16 cellular contexts compared by ENCODE assay signal in genomic region chr10:72068126-72068765, GRCh38. TPM values are rescaled to one million over a fixed set of nuclear protein-coding genes. Genes with fewer than 3 reads are reported as not detected.
DNase-seq lines count a peak whose midpoint lies in the region; ATAC-seq and TF ChIP-seq lines count a peak whose summit lies in the region.
"Had no signal": no experiment of that assay in that cellular context is flagged by ENCODE, and none has a peak within 500 bp of the region (broad histone marks: within the 10 kb centered on the region; RNA-seq: fewer than 3 reads in every experiment).

No MANE protein-coding gene starts in this region.

- H3K27me3 ChIP-seq in WERI-Rb-1 (ENCODE audit: insufficient read depth, low read depth, severe bottlenecking) (no peaks in the 10 kb centered on the region), ascending aorta (no peaks in the 10 kb centered on the region)
- H3K27me3 ChIP-seq in naive thymus-derived CD4-positive, alpha-beta T cell (ENCODE audit: control insufficient read depth in 2 of 2, insufficient read depth in 2 of 2, low read length in 2 of 2) = no peaks in the 10 kb centered on the region
- H3K27me3 ChIP-seq: heart right ventricle, MG63, sigmoid colon, tibial nerve had no signal

- H3K36me3 Mint-ChIP-seq in activated naive CD8-positive, alpha-beta T cell = peaks cover 5% of the 10 kb centered on the region
- H3K36me3 Mint-ChIP-seq in activated naive CD8-positive, alpha-beta T cell treated with anti-CD3 and anti-CD28 coated beads, Interleukin-2, amount 50 U/mL, for 24 hours (ENCODE audit: low read depth) = peaks cover 37% of the 10 kb centered on the region
- H3K36me3 Mint-ChIP-seq in naive thymus-derived CD4-positive, alpha-beta T cell = peaks cover 18 to 58% (median 34%) of the 10 kb centered on the region in 5 donors
- H3K36me3 Mint-ChIP-seq in stimulated activated naive B cell treated with anti-CD40 and anti-IgM and Interleukin-4, amounts not matched to agents 10 μg/mL and 1 μg/mL and 100 μg/mL, for 72 hours = peaks cover 23 to 46% of the 10 kb centered on the region in 2 donors

- peaks cover 4 to 6% of the 10 kb centered on the region in 2 donors for H3K4me1 ChIP-seq in naive thymus-derived CD4-positive, alpha-beta T cell (ENCODE audit: control insufficient read depth in 2 of 2, insufficient read depth in 2 of 2, low read length in 2 of 2)
- H3K4me1 ChIP-seq in ascending aorta = no peaks in the 10 kb centered on the region

- no peaks in the 10 kb centered on the region for H3K9me3 Mint-ChIP-seq in activated naive CD8-positive, alpha-beta T cell (ENCODE audit: low read depth)
- no peaks in the 10 kb centered on the region for H3K9me3 Mint-ChIP-seq in activated naive CD8-positive, alpha-beta T cell treated with anti-CD3 and anti-CD28 coated beads, Interleukin-2, amount 50 U/mL, for 24 hours
- H3K9me3 Mint-ChIP-seq in naive thymus-derived CD4-positive, alpha-beta T cell = peaks cover 0 to 10% (median 0%) of the 10 kb centered on the region in 11 donors
- no peaks in the 10 kb centered on the region for H3K9me3 Mint-ChIP-seq in stimulated activated naive B cell treated with anti-CD40 and anti-IgM and Interleukin-4, amounts not matched to agents 10 μg/mL and 1 μg/mL and 100 μg/mL, for 72 hours
- H3K9me3 Mint-ChIP-seq: GM23338 had no signal

- intact Hi-C loops in naive thymus-derived CD4-positive, alpha-beta T cell (cut with micrococcal nuclease) = no loop called here
- intact Hi-C loops in ascending aorta (cut with DNase I) = no loop called here

- peaks cover 38% of the 10 kb centered on the region for H3K4me1 Mint-ChIP-seq in activated naive CD8-positive, alpha-beta T cell (ENCODE audit: low read depth)
- H3K4me1 Mint-ChIP-seq in activated naive CD8-positive, alpha-beta T cell treated with anti-CD3 and anti-CD28 coated beads, Interleukin-2, amount 50 U/mL, for 24 hours = peaks cover 29% of the 10 kb centered on the region
- H3K4me1 Mint-ChIP-seq in naive thymus-derived CD4-positive, alpha-beta T cell = peaks cover 11 to 45% (median 26%) of the 10 kb centered on the region in 7 donors
- H3K4me1 Mint-ChIP-seq in stimulated activated naive B cell treated with anti-CD40 and anti-IgM and Interleukin-4, amounts not matched to agents 10 μg/mL and 1 μg/mL and 100 μg/mL, for 72 hours = peaks cover 7 to 10% of the 10 kb centered on the region in 2 donors

- no peak for ATAC-seq in activated naive CD8-positive, alpha-beta T cell treated with anti-CD3 and anti-CD28 coated beads, Interleukin-2, amount 50 U/mL, for 24 hours
- ATAC-seq in naive thymus-derived CD4-positive, alpha-beta T cell = peak; percentile 15
- ATAC-seq in stimulated activated naive B cell treated with anti-CD40 and anti-IgM and Interleukin-4, amounts not matched to agents 10 μg/mL and 1 μg/mL and 100 μg/mL, for 72 hours (replicated peaks) = no peak
- no peak for ATAC-seq in HG03442 (IDR thresholded peaks at IDR 0.05; ENCODE audit: unreplicated experiment)
- ATAC-seq: GM23338 had no signal

- POLR2A ChIA-PET in naive thymus-derived CD4-positive, alpha-beta T cell (lab: Charles Lee) = interaction anchor here (0.8 to 3.1 kb wide), 6 partner anchors 8 to 19 kb away, joined by 3 to 11 read pairs (median 4); no protein-coding TSS in a partner anchor

- no peak overlapping the region for H3K4me3 Mint-ChIP-seq in activated naive CD8-positive, alpha-beta T cell
- H3K4me3 Mint-ChIP-seq in activated naive CD8-positive, alpha-beta T cell treated with anti-CD3 and anti-CD28 coated beads, Interleukin-2, amount 50 U/mL, for 24 hours = no peak overlapping the region
- peak overlapping the region in 1 of 10 donors; percentile 23 for H3K4me3 Mint-ChIP-seq in naive thymus-derived CD4-positive, alpha-beta T cell
- no peak overlapping the region for H3K4me3 Mint-ChIP-seq in stimulated activated naive B cell treated with anti-CD40 and anti-IgM and Interleukin-4, amounts not matched to agents 10 μg/mL and 1 μg/mL and 100 μg/mL, for 72 hours
- H3K4me3 Mint-ChIP-seq: GM23338 had no signal

- H3K9me3 ChIP-seq in WERI-Rb-1 (ENCODE audit: severe bottlenecking) (peaks cover 4% of the 10 kb centered on the region), ascending aorta (no peaks in the 10 kb centered on the region)
- no peaks in the 10 kb centered on the region for H3K9me3 ChIP-seq in naive thymus-derived CD4-positive, alpha-beta T cell (ENCODE audit: control insufficient read depth in 2 of 3, low read length in 3 of 3)
- H3K9me3 ChIP-seq: MG63, sigmoid colon had no signal

- CTCF ChIA-PET in naive thymus-derived CD4-positive, alpha-beta T cell (lab: Charles Lee) = interaction anchor here (1.3 kb wide), 1 partner anchor 154 kb away, joined by 3 read pairs; no protein-coding TSS in a partner anchor

- H3K27me3 Mint-ChIP-seq in activated naive CD8-positive, alpha-beta T cell = no peaks in the 10 kb centered on the region
- H3K27me3 Mint-ChIP-seq in activated naive CD8-positive, alpha-beta T cell treated with anti-CD3 and anti-CD28 coated beads, Interleukin-2, amount 50 U/mL, for 24 hours = no peaks in the 10 kb centered on the region
- no peaks in the 10 kb centered on the region for H3K27me3 Mint-ChIP-seq in naive thymus-derived CD4-positive, alpha-beta T cell
- no peaks in the 10 kb centered on the region for H3K27me3 Mint-ChIP-seq in stimulated activated naive B cell treated with anti-CD40 and anti-IgM and Interleukin-4, amounts not matched to agents 10 μg/mL and 1 μg/mL and 100 μg/mL, for 72 hours

- DNase-seq in activated naive CD8-positive, alpha-beta T cell treated with anti-CD3 and anti-CD28 coated beads, Interleukin-2, amount 50 U/mL, for 24 hours = no peak
- DNase-seq in WERI-Rb-1 (no peak), ascending aorta (ENCODE audit: low spot score in 2 of 2) (no peak)
- DNase-seq in naive thymus-derived CD4-positive, alpha-beta T cell = no peak
- DNase-seq in stimulated activated naive B cell treated with anti-CD40 and anti-IgM and Interleukin-4, amounts not matched to agents 10 μg/mL and 1 μg/mL and 100 μg/mL, for 72 hours = no peak
- DNase-seq in central memory CD4-positive, alpha-beta T cell = no peak
- DNase-seq: activated CD4-positive, alpha-beta T cell treated with anti-CD3 and anti-CD28 coated beads for 4 hours; NCI-H1417 treated with DMSO at 0.1 percent for 48 hours; sigmoid colon; stimulated activated naive CD4-positive, alpha-beta T cell had no signal

- peaks cover 5% of the 10 kb centered on the region; the same call in 1 of the 2 replicates for H3K36me3 ChIP-seq in WERI-Rb-1
- peaks cover 47 to 95% (median 74%) of the 10 kb centered on the region in 3 experiments for H3K36me3 ChIP-seq in naive thymus-derived CD4-positive, alpha-beta T cell (ENCODE audit: control insufficient read depth in 2 of 3, insufficient read depth in 3 of 3, low read length in 3 of 3)
- H3K36me3 ChIP-seq in ascending aorta = no peaks in the 10 kb centered on the region
- H3K36me3 ChIP-seq: MG63, sigmoid colon had no signal

- H3K27ac Mint-ChIP-seq in activated naive CD8-positive, alpha-beta T cell = peak overlapping the region; percentile 90
- H3K27ac Mint-ChIP-seq in activated naive CD8-positive, alpha-beta T cell treated with anti-CD3 and anti-CD28 coated beads, Interleukin-2, amount 50 U/mL, for 24 hours = no peak overlapping the region
- peak overlapping the region; percentile 43 to 93 (median 83) for H3K27ac Mint-ChIP-seq in naive thymus-derived CD4-positive, alpha-beta T cell
- peak overlapping the region; percentile 7 for H3K27ac Mint-ChIP-seq in stimulated activated naive B cell treated with anti-CD40 and anti-IgM and Interleukin-4, amounts not matched to agents 10 μg/mL and 1 μg/mL and 100 μg/mL, for 72 hours
- H3K27ac Mint-ChIP-seq: GM23338 had no signal

- TF ChIP-seq CTCF in WERI-Rb-1 (IDR thresholded peaks at IDR 0.05; ENCODE audit: low read depth, low read length) (no peak), ascending aorta (IDR thresholded peaks at IDR 0.05) (no peak)

- H3K27ac ChIP-seq in WERI-Rb-1 = peak overlapping the region; percentile 96
- H3K27ac ChIP-seq in naive thymus-derived CD4-positive, alpha-beta T cell (ENCODE audit: low read depth, low read length) = peak overlapping the region; percentile 54
- H3K27ac ChIP-seq in ascending aorta = no peak overlapping the region
- H3K27ac ChIP-seq: tibial nerve had no signal

- H3K4me3 ChIP-seq in WERI-Rb-1 (ENCODE audit: low read depth, low read length) (no peak overlapping the region), ascending aorta (no peak overlapping the region)
- H3K4me3 ChIP-seq in naive thymus-derived CD4-positive, alpha-beta T cell (ENCODE audit: low read length) = no peak overlapping the region
- H3K4me3 ChIP-seq: GM23338, heart right ventricle, MG63, sigmoid colon, tibial nerve had no signal

RNA-seq across cellular contexts. Expression of gene SPOCK2, which starts 20.1 kb away (rescaled TPM):
- total RNA-seq in naive thymus-derived CD4-positive, alpha-beta T cell = 100 to 1,000 TPM; 312 to 543 (median 505) TPM
- polyA plus RNA-seq in naive thymus-derived CD4-positive, alpha-beta T cell = 100 to 1,000 TPM; 200 to 250 TPM
- 9.7 TPM for total RNA-seq in ascending aorta

Comparison
In these comparisons a context has a peak if more than half of its experiments do, and no peak if none do; other contexts are left out.
1. H3K27ac ChIP-seq: peak in WERI-Rb-1 (single experiment) and naive thymus-derived CD4-positive, alpha-beta T cell (single experiment); none in ascending aorta (0 of 2).
2. RNA of gene SPOCK2, which starts 20.1 kb away (total RNA-seq): 312 to 543 TPM in naive thymus-derived CD4-positive, alpha-beta T cell; 9.7 TPM in ascending aorta (single experiment); every median in the first group is over 10 times any median in the second.